ENCODE assay signal across 18 cellular contexts in genomic region chr14:59318908-59319307, GRCh38.
DNase-seq lines count a peak whose midpoint lies in the region; ATAC-seq and TF ChIP-seq lines count a peak whose summit lies in the region.
"Had no signal": no experiment of that assay in that cellular context is flagged by ENCODE, and none has a peak within 500 bp of the region (broad histone marks: within the 10 kb centered on the region; RNA-seq: fewer than 3 reads in every experiment).

No MANE protein-coding gene starts in this region.

- H3K4me3 ChIP-seq in adipocyte (ENCODE audit: low read length) (peak overlapping the region; percentile 1), lower lobe of right lung (no peak overlapping the region), stomach (no peak overlapping the region)
- H3K4me3 ChIP-seq: BLaER1 treated with 17β-estradiol and CSF1 and Interleukin-3, amounts not matched to agents 10 nM and 100 nM; colonic mucosa had no signal

- DNase-seq in adipocyte (ENCODE audit: low read depth) (no peak), Right ventricle myocardium superior (peak; percentile 44), lower lobe of right lung (no peak), stomach (no peak), globus pallidus (ENCODE audit: low spot score) (no peak), NCI-H128 (lab: John Stamatoyannopoulos, UW; ENCODE audit: unreplicated experiment) (no peak)
- DNase-seq: activated CD4-positive, alpha-beta T cell treated with anti-CD3 and anti-CD28 coated beads for 1 hour; colonic mucosa; HCEC 1CT; kidney; NCI-H1417; NCI-H524; posterior cingulate gyrus; SW 1271 had no signal

- H3K27ac ChIP-seq in lower lobe of right lung (peak overlapping the region; percentile 37), stomach (peak overlapping the region in 4 of 5 donors; percentile 20 to 75 (median 30))
- H3K27ac ChIP-seq: BLaER1 treated with 17β-estradiol and CSF1 and Interleukin-3, amounts not matched to agents 10 nM and 100 nM; colonic mucosa had no signal

- peaks cover 50% of the 10 kb centered on the region for H3K4me1 ChIP-seq in adipocyte (ENCODE audit: control insufficient read depth, insufficient read depth, low read length)
- peaks cover 35% of the 10 kb centered on the region for H3K4me1 ChIP-seq in lower lobe of right lung
- peaks cover 6 to 64% (median 34%) of the 10 kb centered on the region in 4 donors for H3K4me1 ChIP-seq in stomach
- H3K4me1 ChIP-seq: colonic mucosa had no signal

- H3K9ac ChIP-seq in adipocyte (ENCODE audit: low read length): peak overlapping the region; percentile 4
- H3K9ac ChIP-seq: BLaER1 treated with 17β-estradiol and CSF1 and Interleukin-3, amounts not matched to agents 10 nM and 100 nM had no signal

- intact Hi-C loops in Right ventricle myocardium superior (cut with DNase I) (loop anchor here (10.0 kb wide), 1 partner anchor 124 kb away; no protein-coding TSS in a partner anchor), lower lobe of right lung (cut with DNase I) (no loop called here), stomach (cut with DNase I; ENCODE audit: low total_unique reads) (no loop called here)

- H3K36me3 ChIP-seq in adipocyte (ENCODE audit: control insufficient read depth, insufficient read depth, low read length, severe bottlenecking) (no peaks in the 10 kb centered on the region), lower lobe of right lung (no peaks in the 10 kb centered on the region), stomach (peaks cover 0 to 12% (median 7%) of the 10 kb centered on the region in 4 donors)
- H3K36me3 ChIP-seq: colonic mucosa had no signal

- TF ChIP-seq POLR2A in stomach (IDR thresholded peaks at IDR 0.05): no peak

- ATAC-seq in Right ventricle myocardium superior (ENCODE audit: poor library complexity) (peak; percentile 73), lower lobe of right lung (no peak), esophagus mucosa (no peak), GM21526 (IDR thresholded peaks at IDR 0.05; ENCODE audit: low FRiP score, unreplicated experiment) (no peak)
- ATAC-seq: activated naive CD4-positive, alpha-beta T cell treated with anti-CD3 and anti-CD28 coated beads, Interleukin-2, amount 50 U/mL, for 72 hours had no signal

- 55 to 66% (median 59%) methylated on average over 4 of the region's 4 CpGs for WGBS in stomach, 5 donors

- TF ChIP-seq CTCF in lower lobe of right lung (IDR thresholded peaks at IDR 0.05) (no peak), stomach (IDR thresholded peaks at IDR 0.05) (no peak)

- H3K9me3 ChIP-seq in adipocyte (ENCODE audit: control insufficient read depth, low read length) (no peaks in the 10 kb centered on the region), lower lobe of right lung (no peaks in the 10 kb centered on the region), stomach (no peaks in the 10 kb centered on the region)
- H3K9me3 ChIP-seq: BLaER1 treated with 17β-estradiol and CSF1 and Interleukin-3, amounts not matched to agents 10 nM and 100 nM; colonic mucosa had no signal

- no peak for TF ChIP-seq EP300 in stomach (IDR thresholded peaks at IDR 0.05)

- no peaks in the 10 kb centered on the region for H3K27me3 ChIP-seq in adipocyte (replicated peaks; ENCODE audit: control insufficient read depth, insufficient read depth, low read length)
- H3K27me3 ChIP-seq in lower lobe of right lung (ENCODE audit: low read depth): no peaks in the 10 kb centered on the region
- no peaks in the 10 kb centered on the region for H3K27me3 ChIP-seq in stomach
- H3K27me3 ChIP-seq: BLaER1 treated with 17β-estradiol and CSF1 and Interleukin-3, amounts not matched to agents 10 nM and 100 nM; colonic mucosa had no signal
